ENCODE assay signal across 15 cellular contexts in genomic region chr14:103680491-103681231, GRCh38. TPM values are rescaled to one million over a fixed set of nuclear protein-coding genes. Genes with fewer than 3 reads are reported as not detected.
A peak's percentile ranks its signal among the peaks of the same experiment; 100 is the strongest.
DNase-seq lines count a peak whose midpoint lies in the region; ATAC-seq lines count a peak whose summit lies in the region.
"Had no signal": no experiment of that assay in that cellular context is flagged by ENCODE, and none has a peak within 500 bp of the region (broad histone marks: within the 10 kb centered on the region; RNA-seq: fewer than 3 reads in every experiment).

No MANE protein-coding gene starts in this region.

- no peak for DNase-seq in Ammon's horn (ENCODE audit: low spot score)
- no peak for DNase-seq in activated CD4-positive, alpha-beta memory T cell treated with anti-CD3 and anti-CD28 coated beads for 36 hours
- no peak for DNase-seq in activated CD4-positive, alpha-beta T cell treated with anti-CD3 and anti-CD28 coated beads, Interleukin-2, amount 50 U/mL, for 4 hours
- DNase-seq: BE2C; CD8-positive, alpha-beta T cell; COR-L47; DMS53; GF-D8; HCEC 1CT; HFFc6 had no signal

- peaks cover 8 to 11% (median 8%) of the 10 kb centered on the region in 3 donors for H3K4me1 Mint-ChIP-seq in IgD-negative memory B cell
- peaks cover 13% of the 10 kb centered on the region for H3K4me1 Mint-ChIP-seq in dendritic cell treated with granulocyte-macrophage colony-stimulating factor and Interleukin-4, amounts not matched to agents 40 ng/mL and 50 ng/mL, for 4 days (ENCODE audit: low read depth)
- H3K4me1 Mint-ChIP-seq in stimulated activated memory B cell treated with anti-CD40 and anti-IgM and Interleukin-4, amounts not matched to agents 10 μg/mL and 1 μg/mL and 100 μg/mL, for 72 hours = peaks cover 10% of the 10 kb centered on the region
- H3K4me1 Mint-ChIP-seq in activated CD4-positive, alpha-beta memory T cell treated with anti-CD3 and anti-CD28 coated beads for 36 hours (ENCODE audit: low read depth) = no peaks in the 10 kb centered on the region

- H3K4me2 ChIP-seq in BLaER1 = no peak overlapping the region; the same call in 1 of the 2 replicates

- peak overlapping the region; percentile 22; the same call in 1 of the 2 replicates for H3K27ac ChIP-seq in BLaER1

- intact Hi-C loops in dendritic cell treated with granulocyte-macrophage colony-stimulating factor and Interleukin-4, amounts not matched to agents 40 ng/mL and 50 ng/mL, for 4 days (cut with micrococcal nuclease) = no loop called here
- intact Hi-C loops in activated CD4-positive, alpha-beta memory T cell treated with anti-CD3 and anti-CD28 coated beads for 36 hours (cut with micrococcal nuclease) = no loop called here

- peaks cover 35% of the 10 kb centered on the region for H4K20me1 ChIP-seq in BLaER1

- no peaks in the 10 kb centered on the region for H3K27me3 Mint-ChIP-seq in IgD-negative memory B cell
- no peaks in the 10 kb centered on the region for H3K27me3 Mint-ChIP-seq in dendritic cell treated with granulocyte-macrophage colony-stimulating factor and Interleukin-4, amounts not matched to agents 40 ng/mL and 50 ng/mL, for 4 days
- H3K27me3 Mint-ChIP-seq in stimulated activated memory B cell treated with anti-CD40 and anti-IgM and Interleukin-4, amounts not matched to agents 10 μg/mL and 1 μg/mL and 100 μg/mL, for 72 hours = no peaks in the 10 kb centered on the region
- H3K27me3 Mint-ChIP-seq in activated CD4-positive, alpha-beta memory T cell treated with anti-CD3 and anti-CD28 coated beads for 36 hours = no peaks in the 10 kb centered on the region

- H3K9me3 Mint-ChIP-seq in IgD-negative memory B cell = no peaks in the 10 kb centered on the region
- H3K9me3 Mint-ChIP-seq in dendritic cell treated with granulocyte-macrophage colony-stimulating factor and Interleukin-4, amounts not matched to agents 40 ng/mL and 50 ng/mL, for 4 days = no peaks in the 10 kb centered on the region
- H3K9me3 Mint-ChIP-seq in stimulated activated memory B cell treated with anti-CD40 and anti-IgM and Interleukin-4, amounts not matched to agents 10 μg/mL and 1 μg/mL and 100 μg/mL, for 72 hours = no peaks in the 10 kb centered on the region
- no peaks in the 10 kb centered on the region for H3K9me3 Mint-ChIP-seq in activated CD4-positive, alpha-beta memory T cell treated with anti-CD3 and anti-CD28 coated beads for 36 hours
- H3K9me3 Mint-ChIP-seq: CD8-positive, alpha-beta T cell; HFFc6 had no signal

- no peaks in the 10 kb centered on the region for H3K27me3 ChIP-seq in BLaER1
- H3K27me3 ChIP-seq: BE2C had no signal

- H3K9me3 ChIP-seq in BLaER1 = no peaks in the 10 kb centered on the region
- H3K9me3 ChIP-seq: BE2C had no signal

- no peaks in the 10 kb centered on the region for H3K36me3 Mint-ChIP-seq in IgD-negative memory B cell
- peaks cover 100% of the 10 kb centered on the region for H3K36me3 Mint-ChIP-seq in dendritic cell treated with granulocyte-macrophage colony-stimulating factor and Interleukin-4, amounts not matched to agents 40 ng/mL and 50 ng/mL, for 4 days (ENCODE audit: low read depth)
- peaks cover 31% of the 10 kb centered on the region for H3K36me3 Mint-ChIP-seq in stimulated activated memory B cell treated with anti-CD40 and anti-IgM and Interleukin-4, amounts not matched to agents 10 μg/mL and 1 μg/mL and 100 μg/mL, for 72 hours
- H3K36me3 Mint-ChIP-seq in activated CD4-positive, alpha-beta memory T cell treated with anti-CD3 and anti-CD28 coated beads for 36 hours = peaks cover 38% of the 10 kb centered on the region

- no peak overlapping the region for H3K4me3 ChIP-seq in BLaER1

- no peak overlapping the region for H3K4me3 Mint-ChIP-seq in IgD-negative memory B cell
- no peak overlapping the region for H3K4me3 Mint-ChIP-seq in dendritic cell treated with granulocyte-macrophage colony-stimulating factor and Interleukin-4, amounts not matched to agents 40 ng/mL and 50 ng/mL, for 4 days
- H3K4me3 Mint-ChIP-seq in stimulated activated memory B cell treated with anti-CD40 and anti-IgM and Interleukin-4, amounts not matched to agents 10 μg/mL and 1 μg/mL and 100 μg/mL, for 72 hours = no peak overlapping the region
- no peak overlapping the region for H3K4me3 Mint-ChIP-seq in activated CD4-positive, alpha-beta memory T cell treated with anti-CD3 and anti-CD28 coated beads for 36 hours
- H3K4me3 Mint-ChIP-seq: CD14-positive monocyte; CD8-positive, alpha-beta T cell; HFFc6 had no signal

- no peak for ATAC-seq in stimulated activated memory B cell treated with anti-CD40 and anti-IgM and Interleukin-4, amounts not matched to agents 10 μg/mL and 1 μg/mL and 100 μg/mL, for 72 hours
- ATAC-seq: CD8-positive, alpha-beta T cell had no signal

- POLR2A ChIA-PET in activated CD4-positive, alpha-beta memory T cell treated with anti-CD3 and anti-CD28 coated beads for 36 hours (lab: Charles Lee) = no interaction called here

- CTCF ChIA-PET in activated CD4-positive, alpha-beta memory T cell treated with anti-CD3 and anti-CD28 coated beads for 36 hours (lab: Charles Lee) = interaction anchor here (0.9 to 1.5 kb wide), 8 partner anchors 16 to 119 kb away, joined by 3 to 8 read pairs (median 3); no protein-coding TSS in a partner anchor

- peaks cover 10% of the 10 kb centered on the region for H3K4me1 ChIP-seq in BLaER1
- H3K4me1 ChIP-seq: BE2C had no signal

- no peak overlapping the region for H3K9ac ChIP-seq in BLaER1

- H3K36me3 ChIP-seq in BLaER1 = peaks cover 100% of the 10 kb centered on the region

- peak overlapping the region in 2 of 3 donors; percentile 26 to 61 for H3K27ac Mint-ChIP-seq in IgD-negative memory B cell
- peak overlapping the region; percentile 70 for H3K27ac Mint-ChIP-seq in dendritic cell treated with granulocyte-macrophage colony-stimulating factor and Interleukin-4, amounts not matched to agents 40 ng/mL and 50 ng/mL, for 4 days
- H3K27ac Mint-ChIP-seq in stimulated activated memory B cell treated with anti-CD40 and anti-IgM and Interleukin-4, amounts not matched to agents 10 μg/mL and 1 μg/mL and 100 μg/mL, for 72 hours = peak overlapping the region; percentile 41
- H3K27ac Mint-ChIP-seq in activated CD4-positive, alpha-beta memory T cell treated with anti-CD3 and anti-CD28 coated beads for 36 hours = no peak overlapping the region
- H3K27ac Mint-ChIP-seq: CD8-positive, alpha-beta T cell; HFFc6 had no signal

RNA-seq across cellular contexts. Expression of gene XRCC3, which starts 34.6 kb away (rescaled TPM):
- polyA plus RNA-seq in IgD-negative memory B cell = 5.7 TPM
- 10 to 100 TPM; 41.9 to 48.5 TPM for total RNA-seq in activated CD4-positive, alpha-beta memory T cell treated with anti-CD3 and anti-CD28 coated beads for 36 hours

RNA-seq across cellular contexts. Expression of gene ZFYVE21, which starts 34.9 kb away (rescaled TPM):
- polyA plus RNA-seq in IgD-negative memory B cell = 10.3 TPM
- 10 to 100 TPM; 14.9 to 15.9 TPM for total RNA-seq in activated CD4-positive, alpha-beta memory T cell treated with anti-CD3 and anti-CD28 coated beads for 36 hours

RNA-seq across cellular contexts. Expression of gene KLC1, which starts 51.6 kb away (rescaled TPM):
- polyA plus RNA-seq in IgD-negative memory B cell = 80.2 TPM
- total RNA-seq in activated CD4-positive, alpha-beta memory T cell treated with anti-CD3 and anti-CD28 coated beads for 36 hours = 100 to 1,000 TPM; 119 to 130 TPM
